24 cellular contexts compared by ENCODE assay signal in the genomic region with DNA sequence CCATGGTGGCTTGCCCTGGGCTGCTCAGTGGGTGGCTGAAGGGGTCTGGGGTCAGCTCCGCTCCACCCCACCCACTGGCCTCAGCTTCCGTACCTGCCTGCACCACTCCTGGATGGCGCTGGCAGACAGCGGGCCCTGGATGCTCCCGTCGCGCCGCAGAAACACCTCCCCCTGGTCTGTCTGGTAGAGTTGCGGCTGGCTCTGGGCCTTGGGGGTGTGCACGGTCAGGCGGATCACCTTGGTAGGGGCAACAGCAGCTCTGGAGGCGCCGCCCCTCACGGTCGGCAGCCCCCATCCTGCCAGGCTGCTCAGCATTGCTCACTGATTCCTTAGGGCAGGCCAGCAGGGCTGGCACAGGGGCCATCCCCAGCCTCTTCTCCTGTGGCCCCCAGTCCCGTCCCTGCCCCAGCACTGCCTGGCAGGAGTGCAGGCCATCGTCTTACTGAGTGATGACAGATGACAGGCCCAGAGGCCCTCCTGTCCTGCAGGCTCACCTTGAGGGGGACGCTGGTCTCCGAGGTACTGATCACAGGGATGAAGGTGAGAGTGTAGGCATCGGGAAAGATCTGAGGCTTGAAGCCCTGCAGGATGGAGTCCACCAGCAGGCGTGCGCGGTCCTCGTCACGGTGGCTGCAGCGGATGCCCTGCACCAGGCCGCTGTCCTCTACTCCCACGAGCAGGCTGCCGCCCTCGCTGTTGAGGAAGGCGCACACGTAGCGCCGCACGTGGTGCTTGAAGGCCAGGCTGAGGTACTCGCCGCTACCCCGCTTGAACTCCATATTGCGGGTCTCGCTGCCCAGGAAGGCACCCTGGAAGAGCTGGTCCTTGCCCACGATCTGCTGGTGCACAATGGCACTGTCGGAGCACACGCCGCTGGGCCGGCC. TPM values are rescaled to one million over a fixed set of nuclear protein-coding genes. Genes with fewer than 3 reads are reported as not detected.
DNase-seq lines count a peak whose midpoint lies in the region; FAIRE-seq and TF ChIP-seq lines count a peak whose summit lies in the region.
"Had no signal": no experiment of that assay in that cellular context is flagged by ENCODE, and none has a peak within 500 bp of the region (broad histone marks: within the 10 kb centered on the region; RNA-seq: fewer than 3 reads in every experiment).

No MANE protein-coding gene starts in this region.

- peak overlapping the region; percentile 53; the same call in 1 of the 2 replicates for H4K8ac ChIP-seq in H1 (ENCODE audit: extremely low read depth, insufficient read depth, low read length)

- H4K20me1 ChIP-seq in BLaER1 (no peaks in the 10 kb centered on the region), H1 (replicated peaks in 1 of 2; ENCODE audit: control insufficient read depth in 1 of 2, insufficient read depth in 2 of 2, low read length in 2 of 2) (peaks cover 8 to 10% of the 10 kb centered on the region in 2 experiments), osteoblast (ENCODE audit: insufficient read depth, low read length) (peaks cover 7% of the 10 kb centered on the region)

- no peak for TF ChIP-seq CTCF in H1 (IDR thresholded peaks at IDR 0.05; ENCODE audit: control extremely low read depth in 1 of 3, insufficient read depth in 1 of 3, low read depth in 1 of 3, low read length in 3 of 3)
- TF ChIP-seq CTCF in osteoblast (IDR thresholded peaks at IDR 0.05; ENCODE audit: extremely low read depth, low read depth, low read length): no peak

- H2BK5ac ChIP-seq in H1 (ENCODE audit: low read depth, low read length): no peak overlapping the region

- H3K27ac ChIP-seq in BLaER1: peak overlapping the region; percentile 99
- no peak overlapping the region for H3K27ac ChIP-seq in H1 (ENCODE audit: low read depth, low read length)
- H3K27ac ChIP-seq in osteoblast (ENCODE audit: low read depth, low read length): no peak overlapping the region
- H3K27ac ChIP-seq: SJCRH30 had no signal

- WGBS in H1 (ENCODE audit: extremely low coverage in 1 of 2, insufficient coverage in 1 of 2, insufficient read length in 1 of 2, insufficient replicate concordance in 2 of 2, low coverage in 1 of 2, low lambda C conversion rate in 2 of 2, missing lambda C conversion rate in 1 of 2), 2 experiments: 95% methylated on average over 45 of the region's 45 CpGs; no CpG with 5 or more reads in 1 of the 2 experiments

- H2AFZ ChIP-seq in H1 (ENCODE audit: low read length) (no peak overlapping the region), osteoblast (ENCODE audit: low read length) (no peak overlapping the region)

- CTCF ChIA-PET in H1 (lab: Charles Lee; ENCODE audit: partially characterized antibody): no interaction called here

- no peak overlapping the region for H3K4ac ChIP-seq in H1 (replicated peaks; ENCODE audit: insufficient read length, low read depth, low read length)

- POLR2A ChIA-PET in H1 (lab: Charles Lee; ENCODE audit: partially characterized antibody): interaction anchor here (1.0 to 3.3 kb wide), 3 partner anchors 7 to 24 kb away, joined by 3 to 17 read pairs (median 8); no protein-coding TSS in a partner anchor

- H3K4me2 ChIP-seq in BLaER1: peak overlapping the region; percentile 79
- H3K4me2 ChIP-seq in H1 (ENCODE audit: insufficient read depth in 1 of 2, low read depth in 2 of 2, low read length in 2 of 2): no peak overlapping the region
- H3K4me2 ChIP-seq in osteoblast (ENCODE audit: insufficient read depth, low read length): no peak overlapping the region

- no peaks in the 10 kb centered on the region for H3K79me2 ChIP-seq in H1 (ENCODE audit: control insufficient read depth in 1 of 2, insufficient read depth in 2 of 2, low read length in 2 of 2)
- H3K79me2 ChIP-seq in osteoblast (ENCODE audit: insufficient read depth, low read length): no peaks in the 10 kb centered on the region

- H4K5ac ChIP-seq in H1 (ENCODE audit: insufficient read length, low read depth, low read length): no peak overlapping the region

- no peak for TF ChIP-seq RAD21 in H1 (IDR thresholded peaks at IDR 0.05 in 1 of 2, conservative IDR thresholded peaks at IDR 0.05 in 1 of 2; ENCODE audit: low read depth in 2 of 2, low read length in 2 of 2)

- H3K79me1 ChIP-seq in H1 (ENCODE audit: low read depth, low read length): no peaks in the 10 kb centered on the region; the same call in 1 of the 2 replicates

- no peak overlapping the region for H2AK5ac ChIP-seq in H1 (ENCODE audit: low read depth, low read length)

- H2BK120ac ChIP-seq in H1 (replicated peaks; ENCODE audit: low read depth, low read length): no peak overlapping the region

- H3K14ac ChIP-seq in H1 (ENCODE audit: insufficient read length): no peak overlapping the region

- H3K27me3 ChIP-seq in BLaER1 (no peaks in the 10 kb centered on the region), H1 (replicated peaks in 1 of 4; ENCODE audit: control insufficient read depth in 3 of 4, extremely low read depth in 1 of 4, insufficient read depth in 3 of 4, low read length in 3 of 4) (no peaks in the 10 kb centered on the region; a peak in 2 of 7 replicates), osteoblast (ENCODE audit: insufficient read depth, low read length) (no peaks in the 10 kb centered on the region)
- H3K27me3 ChIP-seq: SJCRH30 had no signal

- H3K4me3 ChIP-seq in BLaER1 (no peak overlapping the region), H1 (ENCODE audit: extremely low read depth in 1 of 4, insufficient read depth in 2 of 4, low read depth in 3 of 4, low read length in 4 of 4) (no peak overlapping the region), osteoblast (ENCODE audit: insufficient read depth, low read length) (no peak overlapping the region)
- H3K4me3 ChIP-seq: HAP-1, SJCRH30 had no signal

- no peak for TF ChIP-seq EP300 in H1 (IDR thresholded peaks at IDR 0.05; ENCODE audit: borderline replicate concordance in 1 of 2, low read depth in 2 of 2, low read length in 2 of 2)

- no peak overlapping the region for H2BK12ac ChIP-seq in H1 (ENCODE audit: low read depth, low read length)

- no peak overlapping the region for H4K91ac ChIP-seq in H1 (replicated peaks; ENCODE audit: insufficient read length, low read length)

- no peak overlapping the region for H2BK20ac ChIP-seq in H1 (ENCODE audit: low read length)

- no peak overlapping the region for H3K18ac ChIP-seq in H1 (ENCODE audit: extremely low read depth, low read length)

- H3K56ac ChIP-seq in H1 (replicated peaks; ENCODE audit: insufficient read length, low read depth, low read length): no peak overlapping the region

- H3K9ac ChIP-seq in BLaER1: peak overlapping the region; percentile 85
- H3K9ac ChIP-seq in H1 (replicated peaks in 1 of 4; ENCODE audit: extremely low read depth in 1 of 4, low read depth in 3 of 4, low read length in 3 of 4): no peak overlapping the region

- no peaks in the 10 kb centered on the region for H3K23me2 ChIP-seq in H1 (ENCODE audit: low read depth, low read length)

- H3K9me3 ChIP-seq in BLaER1: no peaks in the 10 kb centered on the region
- H3K9me3 ChIP-seq in H1 (ENCODE audit: insufficient read depth in 2 of 2, low read depth in 1 of 2, low read length in 1 of 2): no peaks in the 10 kb centered on the region
- no peaks in the 10 kb centered on the region for H3K9me3 ChIP-seq in osteoblast (ENCODE audit: low read depth, low read length)
- H3K9me3 ChIP-seq: HAP-1, SJCRH30 had no signal

- H3K4me1 ChIP-seq in BLaER1 (peaks cover 100% of the 10 kb centered on the region), H1 (replicated peaks in 1 of 4; ENCODE audit: control insufficient read depth in 3 of 4, insufficient read depth in 4 of 4, low read length in 3 of 4) (peaks cover 0 to 7% (median 4%) of the 10 kb centered on the region in 4 experiments; a peak in 4 of 7 replicates), osteoblast (ENCODE audit: insufficient read depth, low read length) (no peaks in the 10 kb centered on the region)
- H3K4me1 ChIP-seq: HAP-1, SJCRH30 had no signal

- FAIRE-seq in GM12892 (lab: Jason Lieb, UNC) (no peak), H1 (lab: Jason Lieb, UNC) (no peak)
- FAIRE-seq: GM18507 had no signal

- H2BK15ac ChIP-seq in H1 (ENCODE audit: low read length): no peak overlapping the region

- H3K36me3 ChIP-seq in BLaER1: peaks cover 64% of the 10 kb centered on the region
- peaks cover 6 to 40% (median 27%) of the 10 kb centered on the region in 4 experiments; a peak in 6 of 8 replicates for H3K36me3 ChIP-seq in H1 (ENCODE audit: control insufficient read depth in 2 of 4, insufficient read depth in 4 of 4, low read length in 3 of 4)
- H3K36me3 ChIP-seq in osteoblast (ENCODE audit: insufficient read depth, low read length): peaks cover 39% of the 10 kb centered on the region

- no peak for DNase-seq in GM12892 (ENCODE audit: insufficient read length)
- DNase-seq in H1 (ENCODE audit: low read depth in 1 of 2, low spot score in 2 of 2): no peak
- peak; percentile 73 for DNase-seq in osteoblast (ENCODE audit: insufficient read length, low spot score, missing footprints)
- no peak for DNase-seq in NCI-H1436 (lab: John Stamatoyannopoulos, UW)
- DNase-seq in stimulated activated CD4-positive, alpha-beta T cell treated with anti-CD3 and anti-CD28 coated beads, Interleukin-4, amount 100 ng/mL, for 1 hour: no peak
- no peak for DNase-seq in NAMALWA (ENCODE audit: low spot score)
- DNase-seq in Ammon's horn (ENCODE audit: low spot score): no peak
- DNase-seq: Calu3; DMS79 treated with DMSO at 0.1 percent for 48 hours; GF-D8; Kasumi-1; MV-4-11; NCI-H1105 treated with DMSO at 0.1 percent for 48 hours; NCI-H2029; NCI-H446 treated with DMSO at 0.1 percent for 48 hours; NCI-H526; NCI-H82; NK-92 treated with Interleukin-12 subunit alpha and Interleukin-12 subunit beta, amount 100 ng/mL, for 24 hours; PC-3; SJCRH30; T-cell had no signal

- H3K23ac ChIP-seq in H1 (ENCODE audit: insufficient read length): no peak overlapping the region

- peak; percentile 51; the same call in 1 of the 2 replicates for TF ChIP-seq POLR2A in GM12892 (IDR thresholded peaks at IDR 0.05; ENCODE audit: low read depth, low read length)
- no peak; a peak in 1 of 3 replicates for TF ChIP-seq POLR2A in H1 (IDR thresholded peaks at IDR 0.05; ENCODE audit: control extremely low read depth in 1 of 2, low read depth in 2 of 2, low read length in 2 of 2)

RNA-seq across cellular contexts. Expression of a gene that starts 4.1 kb away (rescaled TPM):
- 0.87 TPM for polyA plus RNA-seq in GM12892 (2012; ENCODE audit: missing spikeins)
- total RNA-seq in H1 (2021; fragmentation: NEBNext Ultra II Directional; extraction: Animal tissue kit (Norgen Biotek cat#: 25700)): not detected in 2 replicates
- polyA plus RNA-seq in H1 (2011; rRNA removed): not detected in 2 replicates
- polyA plus RNA-seq in H1 (2011; cell fraction: cytosol; rRNA removed): not detected
- not detected for polyA plus RNA-seq in H1 (2011; cell fraction: nucleus; rRNA removed)
- polyA plus RNA-seq in H1 (2012, experiment 1 of 2): 0.41 to 0.61 TPM (median 0.49 TPM) in 4 replicates
- polyA plus RNA-seq in H1 (2012, experiment 2 of 2): not detected
- polyA plus RNA-seq in H1 (2013, experiment 1 of 2): not detected
- polyA plus RNA-seq in H1 (2013, experiment 2 of 2): not detected
- 0.03 and 0.05 TPM in 2 replicates for polyA minus RNA-seq in H1 (2011; rRNA and poly(A)+ RNA removed)
- polyA minus RNA-seq in H1 (2011; cell fraction: cytosol; rRNA and poly(A)+ RNA removed): 0.22 TPM
- polyA minus RNA-seq in H1 (2011; cell fraction: nucleus; rRNA and poly(A)+ RNA removed): 0.40 TPM
- 0.59 and 0.72 TPM in 2 replicates for total RNA-seq in osteoblast

RNA-seq across cellular contexts. Expression of a gene that starts 37.9 kb away (rescaled TPM):
- polyA plus RNA-seq in GM12892 (2012; ENCODE audit: missing spikeins): 44.6 TPM
- 98.4 and 103 TPM in 2 replicates for total RNA-seq in H1 (2021; fragmentation: NEBNext Ultra II Directional; extraction: Animal tissue kit (Norgen Biotek cat#: 25700))
- polyA plus RNA-seq in H1 (2011; rRNA removed): 35.5 and 35.6 TPM in 2 replicates
- polyA plus RNA-seq in H1 (2011; cell fraction: cytosol; rRNA removed): 50.7 TPM
- 62.1 TPM for polyA plus RNA-seq in H1 (2011; cell fraction: nucleus; rRNA removed)
- 84.7 to 113 TPM (median 86.9 TPM) in 4 replicates for polyA plus RNA-seq in H1 (2012, experiment 1 of 2)
- polyA plus RNA-seq in H1 (2012, experiment 2 of 2): 26.2 TPM
- polyA plus RNA-seq in H1 (2013, experiment 1 of 2): 52.8 TPM
- polyA plus RNA-seq in H1 (2013, experiment 2 of 2): 49.7 TPM
- 72.5 and 80.6 TPM in 2 replicates for polyA minus RNA-seq in H1 (2011; rRNA and poly(A)+ RNA removed)
- polyA minus RNA-seq in H1 (2011; cell fraction: cytosol; rRNA and poly(A)+ RNA removed): 41.7 TPM
- 115 TPM for polyA minus RNA-seq in H1 (2011; cell fraction: nucleus; rRNA and poly(A)+ RNA removed)
- 16.5 and 19.2 TPM in 2 replicates for total RNA-seq in osteoblast
